In genomic region chr13:111216166-111216960, GRCh38 we compare ENCODE assay signal across 8 cellular contexts.
DNase-seq lines count a peak whose midpoint lies in the region; ATAC-seq and TF ChIP-seq lines count a peak whose summit lies in the region.

No MANE protein-coding gene starts in this region.

- peak; percentile 42 for DNase-seq in NCI-H510A treated with DMSO at 0.1 percent for 48 hours (lab: John Stamatoyannopoulos, UW)
- DNase-seq in NCI-H510A (lab: John Stamatoyannopoulos, UW): no peak
- peak; percentile 27 for DNase-seq in IMR-90
- DNase-seq in activated CD4-positive, alpha-beta T cell treated with anti-CD3 and anti-CD28 coated beads for 4 hours: peak; percentile 29 to 47
- DNase-seq in epithelial cell of esophagus (ENCODE audit: low read depth): peak; percentile 50
- peak; percentile 76 for DNase-seq in osteocyte (ENCODE audit: extremely low spot score, unreplicated experiment)
- DNase-seq in NCI-H524 treated with DMSO at 0.1 percent for 48 hours (lab: John Stamatoyannopoulos, UW): no peak

- H3K9me3 Mint-ChIP-seq in osteocyte (ENCODE audit: unreplicated experiment): no peaks in the 10 kb centered on the region

- peak; percentile 43; the same call in 1 of the 2 replicates for ATAC-seq in IMR-90 (ENCODE audit: low read depth)
- no peak for ATAC-seq in HG02852 (IDR thresholded peaks at IDR 0.05; ENCODE audit: unreplicated experiment)

- BruUV-seq in IMR-90 (replicated peaks; lab: Mats Ljungman, UMichigan): no TSS peak

- peaks cover 55 to 87% of the 10 kb centered on the region in 2 experiments for H3K79me1 ChIP-seq in IMR-90 (ENCODE audit: low read depth in 1 of 2, low read length in 2 of 2)

- H4K5ac ChIP-seq in IMR-90 (ENCODE audit: low read depth, low read length): no peak overlapping the region

- H3K36me3 Mint-ChIP-seq in osteocyte (ENCODE audit: unreplicated experiment): peaks cover 15% of the 10 kb centered on the region

- no peak overlapping the region for H2AK5ac ChIP-seq in IMR-90 (ENCODE audit: low read depth, low read length)

- no peak overlapping the region for H2BK5ac ChIP-seq in IMR-90 (ENCODE audit: low read depth, low read length, poor library complexity, severe bottlenecking)

- H3K4me1 Mint-ChIP-seq in osteocyte (ENCODE audit: unreplicated experiment): peaks cover 78% of the 10 kb centered on the region

- H3K4ac ChIP-seq in IMR-90 (ENCODE audit: low read depth, low read length): no peak overlapping the region

- H4K8ac ChIP-seq in IMR-90 (ENCODE audit: low read depth in 2 of 2, low read length in 2 of 2): no peak overlapping the region

- no peak overlapping the region for H2BK120ac ChIP-seq in IMR-90 (ENCODE audit: low read depth, low read length)

- H3K9me3 ChIP-seq in IMR-90 (ENCODE audit: control insufficient read depth, insufficient read depth, low read length): no peaks in the 10 kb centered on the region

- no peak overlapping the region for H3K4me3 ChIP-seq in IMR-90 (ENCODE audit: insufficient read depth, low read depth, low read length)
- H3K4me3 ChIP-seq in epithelial cell of esophagus (ENCODE audit: low read length): no peak overlapping the region

- no peak overlapping the region for H4K91ac ChIP-seq in IMR-90 (ENCODE audit: insufficient read depth, low read depth, low read length)

- H3K27ac ChIP-seq in IMR-90 (ENCODE audit: insufficient read depth, low read length): no peak overlapping the region

- no peak overlapping the region for H2BK20ac ChIP-seq in IMR-90 (ENCODE audit: low read depth, low read length)

- no peak for TF ChIP-seq POLR2A in IMR-90 (IDR thresholded peaks at IDR 0.05; ENCODE audit: low read depth, low read length)

- no peak overlapping the region for H3K18ac ChIP-seq in IMR-90 (ENCODE audit: low read depth, low read length)

- peaks cover 32% of the 10 kb centered on the region for H3K9me1 ChIP-seq in IMR-90 (ENCODE audit: insufficient read depth, low read length)

- no peak overlapping the region for H2BK15ac ChIP-seq in IMR-90 (ENCODE audit: low read depth, low read length)

- H3K56ac ChIP-seq in IMR-90 (ENCODE audit: extremely low read depth, insufficient read depth, low read length): no peak overlapping the region

- no peaks in the 10 kb centered on the region for H3K27me3 ChIP-seq in IMR-90 (ENCODE audit: control insufficient read depth, insufficient read depth, low read length)

- in situ Hi-C loops in IMR-90 (cut with MboI; ENCODE audit: low sequenced_read_pairs): no loop called here

- H3K4me1 ChIP-seq in IMR-90 (ENCODE audit: control insufficient read depth, insufficient read depth, low read length): peaks cover 17% of the 10 kb centered on the region

- peaks cover 50% of the 10 kb centered on the region for H4K20me1 ChIP-seq in IMR-90 (ENCODE audit: insufficient read depth, low read length)

- H3K23ac ChIP-seq in IMR-90 (ENCODE audit: low read depth, low read length): no peak overlapping the region

- H3K9ac ChIP-seq in IMR-90 (ENCODE audit: low read depth, low read length): no peak overlapping the region

- peak overlapping the region; percentile 21 for H2AK9ac ChIP-seq in IMR-90 (replicated peaks; ENCODE audit: low read depth, low read length, poor library complexity)

- H3K27ac Mint-ChIP-seq in osteocyte (ENCODE audit: unreplicated experiment): peak overlapping the region; percentile 78

- CTCF ChIA-PET in IMR-90 (lab: Yijun Ruan, JAX): interaction anchor here (0.6 kb wide), 1 partner anchor 148 kb away, joined by 3 read pairs; no protein-coding TSS in a partner anchor

- peaks cover 13% of the 10 kb centered on the region for H3K36me3 ChIP-seq in IMR-90 (ENCODE audit: control insufficient read depth, insufficient read depth, low read length)

- WGBS in IMR-90 (ENCODE audit: extremely low coverage in 2 of 2, insufficient read length in 1 of 2), 2 experiments: 100% methylated on average over 4 of the region's 15 CpGs; no CpG with 5 or more reads in 1 of the 2 experiments

- peak; percentile 47 for TF ChIP-seq CTCF in IMR-90 (conservative IDR thresholded peaks at IDR 0.05; ENCODE audit: low read depth, low read length)
- peak; percentile 63 for TF ChIP-seq CTCF in epithelial cell of esophagus (IDR thresholded peaks at IDR 0.05; ENCODE audit: insufficient read depth, low read depth, low read length, missing control alignments)
- peak; percentile 58 for TF ChIP-seq CTCF in osteocyte (IDR thresholded peaks at IDR 0.05)

- no peaks in the 10 kb centered on the region for H3K27me3 Mint-ChIP-seq in osteocyte (ENCODE audit: unreplicated experiment)

- TF ChIP-seq RAD21 in IMR-90 (IDR thresholded peaks at IDR 0.05; ENCODE audit: low read length): peak; percentile 56

- H2AFZ ChIP-seq in IMR-90 (replicated peaks; ENCODE audit: low read length, poor library complexity): no peak overlapping the region

- no peak overlapping the region for H3K14ac ChIP-seq in IMR-90 (replicated peaks; ENCODE audit: low read depth, low read length)

- POLR2A ChIA-PET in IMR-90 (lab: Charles Lee; ENCODE audit: unreplicated experiment): no interaction called here

- dilution Hi-C loops in IMR-90 (cut with HindIII; ENCODE audit: low sequenced_read_pairs, unreplicated experiment): no loop called here

- intact Hi-C loops in IMR-90 (cut with micrococcal nuclease): no loop called here

- H3K4me2 ChIP-seq in IMR-90 (ENCODE audit: low read depth, low read length): no peak overlapping the region

- H3K4me3 Mint-ChIP-seq in osteocyte (ENCODE audit: unreplicated experiment): no peak overlapping the region

TF ChIP-seq in IMR-90, 13 proteins besides CTCF, POLR2A, EP300 and RAD21:
- TF ChIP-seq NFE2L2 (IDR thresholded peaks at IDR 0.05; ENCODE audit: low read depth, low read length) (no peak), SMC3 (IDR thresholded peaks at IDR 0.05; ENCODE audit: low read depth, low read length) (peak; percentile 48)
TF ChIP-seq in IMR-90: peak in this region for 1.

Comparison
In these comparisons a context has a peak if more than half of its experiments do, and no peak if none do; other contexts are left out.
1. DNase-seq: peak in NCI-H510A treated with DMSO at 0.1 percent for 48 hours (single experiment), IMR-90 (single experiment), activated CD4-positive, alpha-beta T cell treated with anti-CD3 and anti-CD28 coated beads for 4 hours (2 of 2), epithelial cell of esophagus (single experiment) and osteocyte (single experiment); none in NCI-H510A (single experiment) and NCI-H524 treated with DMSO at 0.1 percent for 48 hours (single experiment).
2. Peak in every context shown above with its lines, with median percentiles within 50 percentile points of each other: CTCF ChIP-seq.